ENCODE assay signal across 13 cellular contexts in genomic region chr3:94522488-94522887, GRCh38.
DNase-seq lines count a peak whose midpoint lies in the region; TF ChIP-seq lines count a peak whose summit lies in the region.
"Had no signal": no experiment of that assay in that cellular context is flagged by ENCODE, and none has a peak within 500 bp of the region (broad histone marks: within the 10 kb centered on the region; RNA-seq: fewer than 3 reads in every experiment).

No MANE protein-coding gene starts in this region.

- CTCF ChIA-PET in A673 (lab: Charles Lee) = no interaction called here

- no peaks in the 10 kb centered on the region for H3K9me3 ChIP-seq in A673 (ENCODE audit: low read depth, low read length, poor library complexity, severe bottlenecking)
- H3K9me3 ChIP-seq: transverse colon had no signal

- H3K27ac ChIP-seq in A673 (ENCODE audit: low read depth, low read length, poor library complexity, severe bottlenecking) = no peak overlapping the region
- H3K27ac ChIP-seq: transverse colon had no signal

- no peaks in the 10 kb centered on the region for H3K36me3 ChIP-seq in A673 (ENCODE audit: insufficient read depth, low read length, poor library complexity, severe bottlenecking)
- H3K36me3 ChIP-seq: transverse colon had no signal

- POLR2A ChIA-PET in A673 (lab: Charles Lee; ENCODE audit: low non-redundant PET) = no interaction called here

- H3K27me3 ChIP-seq in A673 (replicated peaks; ENCODE audit: insufficient read depth, low read depth, low read length, poor library complexity) = no peaks in the 10 kb centered on the region
- H3K27me3 ChIP-seq: transverse colon had no signal

- in situ Hi-C loops in astrocyte of the spinal cord (cut with HindIII; ENCODE audit: low sequenced_read_pairs) = no loop called here

- BruUV-seq in A673 (replicated peaks; lab: Mats Ljungman, UMichigan) = no TSS peak

- DNase-seq in A673 (ENCODE audit: low spot score) (peak; percentile 1), HT-29 (ENCODE audit: low spot score) (peak; percentile 48), astrocyte of the spinal cord (ENCODE audit: low read depth, low spot score) (no peak), iris pigment epithelial cell (ENCODE audit: low read depth) (peak; percentile 0), medulla oblongata (ENCODE audit: extremely low spot score) (no peak), foreskin fibroblast (no peak)
- no peak for DNase-seq in activated effector memory CD4-positive, alpha-beta T cell treated with Interleukin-2 at 50 U/mL for 16 hours
- no peak for DNase-seq in activated CD8-positive, alpha-beta memory T cell treated with anti-CD3 and anti-CD28 coated beads, Interleukin-2, amount 50 U/mL, for 4 hours
- DNase-seq: activated CD4-positive, alpha-beta memory T cell treated with anti-CD3 and anti-CD28 coated beads, Interleukin-2, amount 10 ng/mL, durations not matched to agents 7 days and 5 days; DND-41; right cardiac atrium; stimulated activated CD4-positive, alpha-beta T cell treated with anti-CD3 and anti-CD28 coated beads, Interleukin-4, amount 100 ng/mL, for 1 hour; transverse colon had no signal

- no peaks in the 10 kb centered on the region for H3K4me1 ChIP-seq in A673 (ENCODE audit: insufficient read depth, low read length, poor library complexity, severe bottlenecking)

- TF ChIP-seq CTCF in A673 (conservative IDR thresholded peaks at IDR 0.05; ENCODE audit: low read depth, low read length) = 0 out of 2 replicates have a peak, but pooled peaks have one; percentile 23
- peak; percentile 37 for TF ChIP-seq CTCF in astrocyte of the spinal cord (IDR thresholded peaks at IDR 0.05; ENCODE audit: low read depth, low read length)
- TF ChIP-seq CTCF in foreskin fibroblast (IDR thresholded peaks at IDR 0.05; ENCODE audit: low read depth, low read length) = no peak

- intact Hi-C loops in A673 (cut with micrococcal nuclease; ENCODE audit: unreplicated experiment) = no loop called here

- H3K4me3 ChIP-seq in A673 (ENCODE audit: low read depth, low read length, poor library complexity, severe bottlenecking) (no peak overlapping the region), astrocyte of the spinal cord (ENCODE audit: low read depth, low read length) (no peak overlapping the region), foreskin fibroblast (ENCODE audit: low read depth in 1 of 2, low read length in 2 of 2) (no peak overlapping the region)
- H3K4me3 ChIP-seq: transverse colon had no signal

Comparison
In these comparisons a context has a peak if more than half of its experiments do, and no peak if none do; other contexts are left out.
1. DNase-seq: peak in A673 (single experiment), HT-29 (single experiment) and iris pigment epithelial cell (single experiment); none in astrocyte of the spinal cord (single experiment), activated effector memory CD4-positive, alpha-beta T cell treated with Interleukin-2 at 50 U/mL for 16 hours (single experiment), activated CD8-positive, alpha-beta memory T cell treated with anti-CD3 and anti-CD28 coated beads, Interleukin-2, amount 50 U/mL, for 4 hours (single experiment), medulla oblongata (single experiment) and foreskin fibroblast (0 of 2).